8 cellular contexts compared by ENCODE assay signal in genomic region chr15:83208357-83208661, GRCh38. TPM values are rescaled to one million over a fixed set of nuclear protein-coding genes. Genes with fewer than 3 reads are reported as not detected.
DNase-seq lines count a peak whose midpoint lies in the region; TF ChIP-seq lines count a peak whose summit lies in the region.

No MANE protein-coding gene starts in this region.

- H3K4me3 ChIP-seq in tibial artery, result peak overlapping the region; percentile 89 to 91

- H3K27ac Mint-ChIP-seq in activated CD4-positive, alpha-beta T cell treated with anti-CD3 and anti-CD28 coated beads, Interleukin-2, amount 10 ng/mL, durations not matched to agents 7 days and 5 days, result peak overlapping the region; percentile 46
- peak overlapping the region; percentile 20 for H3K27ac Mint-ChIP-seq in activated T-helper 2 cell treated with anti-CD3 and anti-CD28 coated beads, Interferon-gamma antibody, Interleukin-2, Interleukin-4, amounts not matched to agents 10 μg/mL and 5 μg/mL and 100 μg/mL, durations not matched to agents 14 hours and 24 hours and 36 hours

- H3K9me3 Mint-ChIP-seq in activated CD4-positive, alpha-beta T cell treated with anti-CD3 and anti-CD28 coated beads, Interleukin-2, amount 10 ng/mL, durations not matched to agents 7 days and 5 days, result no peaks in the 10 kb centered on the region
- H3K9me3 Mint-ChIP-seq in activated T-helper 2 cell treated with anti-CD3 and anti-CD28 coated beads, Interferon-gamma antibody, Interleukin-2, Interleukin-4, amounts not matched to agents 10 μg/mL and 5 μg/mL and 100 μg/mL, durations not matched to agents 14 hours and 24 hours and 36 hours, result no peaks in the 10 kb centered on the region

- H3K36me3 ChIP-seq in tibial artery, result no peaks in the 10 kb centered on the region

- POLR2A ChIA-PET in activated CD4-positive, alpha-beta T cell treated with anti-CD3 and anti-CD28 coated beads, Interleukin-2, amount 10 ng/mL, durations not matched to agents 7 days and 5 days (lab: Charles Lee), result no interaction called here

- intact Hi-C loops in activated T-helper 2 cell treated with anti-CD3 and anti-CD28 coated beads, Interferon-gamma antibody, Interleukin-2, Interleukin-4, amounts not matched to agents 10 μg/mL and 5 μg/mL and 100 μg/mL, durations not matched to agents 14 hours and 24 hours and 36 hours (cut with micrococcal nuclease), result loop anchor here (1.0 to 5.0 kb wide), 3 partner anchors 9 to 198 kb away; partner anchors contain the start of genes BTBD1 and C15orf40
- intact Hi-C loops in tibial artery (cut with DNase I; ENCODE audit: low total_unique reads), result loop anchor here (5.0 to 10.0 kb wide), 2 partner anchors 196 to 664 kb away; partner anchors contain the start of genes C15orf40 and RPS17

- peaks cover 3% of the 10 kb centered on the region for H3K36me3 Mint-ChIP-seq in activated CD4-positive, alpha-beta T cell treated with anti-CD3 and anti-CD28 coated beads, Interleukin-2, amount 10 ng/mL, durations not matched to agents 7 days and 5 days (ENCODE audit: low read depth)
- peaks cover 4% of the 10 kb centered on the region for H3K36me3 Mint-ChIP-seq in activated T-helper 2 cell treated with anti-CD3 and anti-CD28 coated beads, Interferon-gamma antibody, Interleukin-2, Interleukin-4, amounts not matched to agents 10 μg/mL and 5 μg/mL and 100 μg/mL, durations not matched to agents 14 hours and 24 hours and 36 hours (ENCODE audit: low read depth)

- H3K27ac ChIP-seq in tibial artery, result peak overlapping the region; percentile 91 to 93

- TF ChIP-seq CTCF in tibial artery (IDR thresholded peaks at IDR 0.05), result no peak

- H3K9me3 ChIP-seq in tibial artery, result no peaks in the 10 kb centered on the region

- no peak overlapping the region for H3K4me3 Mint-ChIP-seq in activated CD4-positive, alpha-beta T cell treated with anti-CD3 and anti-CD28 coated beads, Interleukin-2, amount 10 ng/mL, durations not matched to agents 7 days and 5 days
- no peak overlapping the region for H3K4me3 Mint-ChIP-seq in activated T-helper 2 cell treated with anti-CD3 and anti-CD28 coated beads, Interferon-gamma antibody, Interleukin-2, Interleukin-4, amounts not matched to agents 10 μg/mL and 5 μg/mL and 100 μg/mL, durations not matched to agents 14 hours and 24 hours and 36 hours (ENCODE audit: low read depth)

- DNase-seq in activated CD4-positive, alpha-beta T cell treated with anti-CD3 and anti-CD28 coated beads, Interleukin-2, amount 10 ng/mL, durations not matched to agents 7 days and 5 days, result no peak
- no peak for DNase-seq in activated CD4-positive, alpha-beta T cell treated with anti-CD3 and anti-CD28 coated beads, Interleukin-2, amount 50 U/mL, for 1 hour
- DNase-seq in activated T-helper 2 cell treated with anti-CD3 and anti-CD28 coated beads, Interferon-gamma antibody, Interleukin-2, Interleukin-4, amounts not matched to agents 10 μg/mL and 5 μg/mL and 100 μg/mL, durations not matched to agents 14 hours and 24 hours and 36 hours (ENCODE audit: low spot score), result no peak
- DNase-seq in iris pigment epithelial cell (ENCODE audit: low read depth) (peak; percentile 10), tibial artery (no peak), NCI-H2029 (lab: John Stamatoyannopoulos, UW) (no peak)
- no peak for DNase-seq in activated T-cell treated with anti-CD3 and anti-CD28 coated beads, Interleukin-2, amount 50 U/mL, for 48 hours
- DNase-seq in stimulated activated CD4-positive, alpha-beta T cell treated with anti-CD3 and anti-CD28 coated beads, Interleukin-1b, Interleukin-23, amount 100 ng/mL, for 48 hours, result no peak

- peaks cover 0 to 32% (median 15%) of the 10 kb centered on the region in 4 donors for H3K4me1 ChIP-seq in tibial artery

- CTCF ChIA-PET in activated CD4-positive, alpha-beta T cell treated with anti-CD3 and anti-CD28 coated beads, Interleukin-2, amount 10 ng/mL, durations not matched to agents 7 days and 5 days (lab: Charles Lee), result no interaction called here

- peaks cover 35% of the 10 kb centered on the region for H3K27me3 Mint-ChIP-seq in activated CD4-positive, alpha-beta T cell treated with anti-CD3 and anti-CD28 coated beads, Interleukin-2, amount 10 ng/mL, durations not matched to agents 7 days and 5 days
- H3K27me3 Mint-ChIP-seq in activated T-helper 2 cell treated with anti-CD3 and anti-CD28 coated beads, Interferon-gamma antibody, Interleukin-2, Interleukin-4, amounts not matched to agents 10 μg/mL and 5 μg/mL and 100 μg/mL, durations not matched to agents 14 hours and 24 hours and 36 hours (ENCODE audit: low read depth), result peaks cover 31% of the 10 kb centered on the region

- peaks cover 9% of the 10 kb centered on the region for H3K4me1 Mint-ChIP-seq in activated CD4-positive, alpha-beta T cell treated with anti-CD3 and anti-CD28 coated beads, Interleukin-2, amount 10 ng/mL, durations not matched to agents 7 days and 5 days
- peaks cover 6% of the 10 kb centered on the region for H3K4me1 Mint-ChIP-seq in activated T-helper 2 cell treated with anti-CD3 and anti-CD28 coated beads, Interferon-gamma antibody, Interleukin-2, Interleukin-4, amounts not matched to agents 10 μg/mL and 5 μg/mL and 100 μg/mL, durations not matched to agents 14 hours and 24 hours and 36 hours (ENCODE audit: low read depth)

- H3K27me3 ChIP-seq in tibial artery, result no peaks in the 10 kb centered on the region

RNA-seq across cellular contexts. Expression of gene HDGFL3, which starts 0.7 kb away (rescaled TPM):
- 10 to 100 TPM; 21.9 to 25.0 TPM for total RNA-seq in activated CD4-positive, alpha-beta T cell treated with anti-CD3 and anti-CD28 coated beads, Interleukin-2, amount 10 ng/mL, durations not matched to agents 7 days and 5 days
- total RNA-seq in activated T-helper 2 cell treated with anti-CD3 and anti-CD28 coated beads, Interferon-gamma antibody, Interleukin-2, Interleukin-4, amounts not matched to agents 10 μg/mL and 5 μg/mL and 100 μg/mL, durations not matched to agents 14 hours and 24 hours and 36 hours, result 19.1 TPM in 2 replicates
